ENCODE assay signal across 11 cellular contexts in the genomic region with DNA sequence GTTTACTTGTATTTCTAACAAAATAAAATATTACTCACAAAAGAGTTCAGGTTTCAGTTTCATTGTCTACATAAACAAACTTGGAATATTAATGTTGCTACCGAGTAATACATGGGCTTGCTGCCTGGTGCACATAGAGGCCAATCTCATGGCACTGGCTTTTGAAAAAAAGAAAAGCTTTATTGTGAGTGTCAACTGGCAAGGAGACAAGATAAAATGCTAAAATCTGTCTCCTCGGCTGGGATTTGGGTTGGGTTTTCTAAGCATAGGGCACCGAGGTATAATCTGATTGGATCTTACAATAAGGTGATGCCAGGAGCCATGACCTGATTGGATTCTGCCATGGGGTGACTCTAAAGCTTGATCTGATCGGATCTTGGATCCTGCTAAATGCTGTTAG.
"Had no signal": no experiment of that assay in that cellular context is flagged by ENCODE, and none has a peak within 500 bp of the region (broad histone marks: within the 10 kb centered on the region; RNA-seq: fewer than 3 reads in every experiment).

No MANE protein-coding gene starts in this region.

- H3K27me3 Mint-ChIP-seq: activated CD4-positive, alpha-beta T cell treated with anti-CD3 and anti-CD28 coated beads, Interleukin-2, amount 10 ng/mL, durations not matched to agents 7 days and 5 days; activated naive CD8-positive, alpha-beta T cell treated with anti-CD3 and anti-CD28 coated beads, Interleukin-2, amount 50 U/mL, for 24 hours; T-helper 17 cell had no signal

- H3K36me3 Mint-ChIP-seq: mesothelial cell of epicardium had no signal

- H3K4me1 Mint-ChIP-seq: activated CD4-positive, alpha-beta T cell treated with anti-CD3 and anti-CD28 coated beads, Interleukin-2, amount 10 ng/mL, durations not matched to agents 7 days and 5 days; activated naive CD8-positive, alpha-beta T cell treated with anti-CD3 and anti-CD28 coated beads, Interleukin-2, amount 50 U/mL, for 24 hours; T-helper 17 cell had no signal

- H3K4me3 Mint-ChIP-seq: activated CD4-positive, alpha-beta T cell treated with anti-CD3 and anti-CD28 coated beads, Interleukin-2, amount 10 ng/mL, durations not matched to agents 7 days and 5 days; activated naive CD8-positive, alpha-beta T cell treated with anti-CD3 and anti-CD28 coated beads, Interleukin-2, amount 50 U/mL, for 24 hours; mesothelial cell of epicardium; T-helper 17 cell had no signal

- ATAC-seq: activated naive CD8-positive, alpha-beta T cell treated with anti-CD3 and anti-CD28 coated beads, Interleukin-2, amount 50 U/mL, for 24 hours; T-helper 17 cell had no signal

- H3K27ac Mint-ChIP-seq: activated CD4-positive, alpha-beta T cell treated with anti-CD3 and anti-CD28 coated beads, Interleukin-2, amount 10 ng/mL, durations not matched to agents 7 days and 5 days; activated naive CD8-positive, alpha-beta T cell treated with anti-CD3 and anti-CD28 coated beads, Interleukin-2, amount 50 U/mL, for 24 hours; mesothelial cell of epicardium; T-helper 17 cell had no signal

- DNase-seq: activated CD4-positive, alpha-beta T cell treated with anti-CD3 and anti-CD28 coated beads, Interleukin-2, amount 10 ng/mL, durations not matched to agents 7 days and 5 days; activated CD4-positive, CD25-positive, alpha-beta regulatory T cell; activated naive CD4-positive, alpha-beta T cell treated with Interleukin-2 at 50 U/mL for 16 hours; activated naive CD8-positive, alpha-beta T cell treated with anti-CD3 and anti-CD28 coated beads, Interleukin-2, amount 50 U/mL, for 24 hours; aorta; glutamatergic neuron; sigmoid colon; stimulated activated CD4-positive, alpha-beta T cell treated with anti-CD3 and anti-CD28 coated beads, Interleukin-1b, Interleukin-23, amount 100 ng/mL, for 48 hours; stomach; T-helper 17 cell had no signal

- H3K9me3 Mint-ChIP-seq: mesothelial cell of epicardium had no signal
